Comparison of ENCODE assay signal across 9 cellular contexts in the genomic region with DNA sequence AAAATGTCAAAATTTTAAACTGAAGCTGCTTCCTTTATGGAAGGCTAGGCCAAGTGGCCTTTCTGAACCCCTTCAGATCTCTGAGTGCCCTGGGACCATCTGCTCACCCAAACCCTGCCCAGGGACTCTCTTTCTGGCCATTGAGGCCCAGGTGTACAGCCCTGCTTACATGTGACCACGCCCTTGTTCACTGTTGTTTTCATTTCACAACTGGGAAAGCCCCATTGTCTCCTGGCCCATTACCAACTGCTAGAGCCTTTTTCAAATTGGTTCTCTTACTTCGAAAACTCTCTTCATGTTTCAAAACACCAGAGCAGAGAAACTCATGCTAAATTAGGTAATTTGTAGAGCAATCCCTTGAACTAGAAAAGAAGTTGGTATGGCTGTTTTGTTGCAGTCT.
DNase-seq lines count a peak whose midpoint lies in the region; ATAC-seq and TF ChIP-seq lines count a peak whose summit lies in the region.
"Had no signal": no experiment of that assay in that cellular context is flagged by ENCODE, and none has a peak within 500 bp of the region (broad histone marks: within the 10 kb centered on the region; RNA-seq: fewer than 3 reads in every experiment).

No MANE protein-coding gene starts in this region.

- peaks cover 2% of the 10 kb centered on the region for H3K36me3 Mint-ChIP-seq in memory B cell

- H3K36me3 ChIP-seq in Loucy (ENCODE audit: insufficient read depth, low read length) = no peaks in the 10 kb centered on the region

- H3K27me3 ChIP-seq in Loucy (ENCODE audit: insufficient read depth, low read length, poor library complexity, severe bottlenecking) = no peaks in the 10 kb centered on the region

- H3K9me3 ChIP-seq in Loucy (ENCODE audit: insufficient read depth, low read depth, low read length) = no peaks in the 10 kb centered on the region

- H2AFZ ChIP-seq in Loucy (ENCODE audit: low read length) = peak overlapping the region; percentile 53

- peak overlapping the region; percentile 49 for H3K27ac Mint-ChIP-seq in memory B cell

- peaks cover 8% of the 10 kb centered on the region for H3K4me1 Mint-ChIP-seq in memory B cell

- H3K4me1 ChIP-seq in Loucy (ENCODE audit: insufficient read depth, low read length, poor library complexity, severe bottlenecking) = no peaks in the 10 kb centered on the region

- H3F3A ChIP-seq in Loucy (ENCODE audit: low read depth) = no peaks in the 10 kb centered on the region

- no peaks in the 10 kb centered on the region for H4K20me1 ChIP-seq in Loucy (ENCODE audit: insufficient read depth, low read length, poor library complexity, severe bottlenecking)

- H3K4me2 ChIP-seq in Loucy (ENCODE audit: low read depth, low read length, poor library complexity, severe bottlenecking) = no peak overlapping the region

- no peak overlapping the region for H3K4me3 Mint-ChIP-seq in memory B cell

- H3K9me2 ChIP-seq in Loucy (replicated peaks; ENCODE audit: low read depth, low read length) = no peaks in the 10 kb centered on the region

- no peaks in the 10 kb centered on the region for H3K79me2 ChIP-seq in Loucy (ENCODE audit: insufficient read depth, low read length)

- peaks cover 13% of the 10 kb centered on the region for H3K27me3 Mint-ChIP-seq in memory B cell

- DNase-seq in memory B cell (ENCODE audit: low spot score in 2 of 2) = no peak
- no peak for DNase-seq in NOMO-1 treated with DMSO at 0.1 percent for 48 hours (lab: John Stamatoyannopoulos, UW; ENCODE audit: unreplicated experiment)
- no peak for DNase-seq in iPS-NIHi7 (ENCODE audit: extremely low spot score)
- no peak for DNase-seq in substantia nigra (lab: John Stamatoyannopoulos, UW)
- DNase-seq: activated CD4-positive, CD25-positive, alpha-beta regulatory T cell; NCI-H69 had no signal

- H3K9me3 Mint-ChIP-seq in memory B cell = peaks cover 3% of the 10 kb centered on the region

- ATAC-seq in GM18861 (IDR thresholded peaks at IDR 0.05; ENCODE audit: unreplicated experiment) = peak; percentile 72
- peak; percentile 88 for ATAC-seq in GM21717 (IDR thresholded peaks at IDR 0.05; ENCODE audit: unreplicated experiment)
- peak; percentile 75 for ATAC-seq in memory B cell (ENCODE audit: low read depth)

- H3K9ac ChIP-seq in Loucy (ENCODE audit: low read depth, low read length, poor library complexity, severe bottlenecking) = no peak overlapping the region

- H3K27ac ChIP-seq in substantia nigra (ENCODE audit: low read depth, low read length, poor library complexity, severe bottlenecking) = no peak overlapping the region

- no peak for TF ChIP-seq CTCF in Loucy (conservative IDR thresholded peaks at IDR 0.05; ENCODE audit: low read length)

- H3K4me3 ChIP-seq in Loucy (ENCODE audit: low read length, poor library complexity, severe bottlenecking) = no peak overlapping the region
